In the genomic region with DNA sequence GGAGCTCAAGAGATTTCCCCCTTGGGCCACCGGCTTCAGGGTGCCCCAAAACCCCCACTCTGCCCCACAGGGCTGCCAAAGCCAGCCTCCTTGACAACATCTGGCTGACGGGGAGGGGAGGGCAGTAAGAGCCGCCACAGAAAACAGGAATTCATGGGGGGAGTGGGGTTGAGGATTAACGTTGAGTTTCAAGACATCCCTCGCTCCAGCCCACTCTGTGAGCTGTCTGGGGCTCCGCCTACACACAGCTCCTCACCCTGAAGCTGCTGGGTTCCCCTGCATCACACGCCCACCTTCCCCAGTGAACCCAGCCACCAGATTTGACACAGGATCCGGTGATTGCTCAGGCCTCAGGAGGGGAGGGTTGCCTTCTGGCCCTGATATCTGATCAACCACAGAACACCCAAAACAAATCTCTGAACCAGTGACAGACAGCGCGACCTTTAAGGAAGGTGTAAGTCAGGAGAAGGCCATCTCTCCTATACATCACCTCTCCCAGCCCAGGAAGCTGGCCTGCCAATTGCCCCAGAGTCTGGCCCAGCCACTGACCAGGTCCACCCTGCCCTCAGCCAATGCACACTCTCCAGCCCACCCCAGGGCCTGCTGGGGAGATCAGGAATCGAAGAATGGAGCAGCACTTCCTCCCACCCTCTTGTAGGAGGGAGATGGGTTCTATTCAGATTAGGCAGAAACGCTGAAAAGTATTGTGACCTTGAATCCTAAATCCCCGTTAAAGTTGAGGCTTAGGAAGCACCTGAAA, we compare ENCODE assay signal across 8 cellular contexts.
DNase-seq lines count a peak whose midpoint lies in the region; ATAC-seq, FAIRE-seq and TF ChIP-seq lines count a peak whose summit lies in the region.

No MANE protein-coding gene starts in this region.

- peak; percentile 67 for DNase-seq in GM06990 (ENCODE audit: extremely low read depth, insufficient read length)
- peak; percentile 85 for DNase-seq in NCI-H2171 (lab: John Stamatoyannopoulos, UW)
- no peak for DNase-seq in hepatocyte (ENCODE audit: low spot score)
- no peak for DNase-seq in tibial nerve (ENCODE audit: low spot score in 2 of 2)
- DNase-seq in dorsolateral prefrontal cortex, result no peak
- DNase-seq in frontal cortex (ENCODE audit: low spot score in 2 of 2), result no peak
- DNase-seq in osteoblast (ENCODE audit: insufficient read length, low spot score, missing footprints), result no peak

- no peaks in the 10 kb centered on the region for H3K9me2 ChIP-seq in hepatocyte (replicated peaks; ENCODE audit: insufficient read depth)

- H3K27me3 ChIP-seq in GM06990 (replicated peaks; ENCODE audit: control insufficient read depth, insufficient read depth, low read length), result no peaks in the 10 kb centered on the region
- H3K27me3 ChIP-seq in hepatocyte, result no peaks in the 10 kb centered on the region
- no peaks in the 10 kb centered on the region for H3K27me3 ChIP-seq in tibial nerve
- H3K27me3 ChIP-seq in dorsolateral prefrontal cortex, result no peaks in the 10 kb centered on the region
- H3K27me3 ChIP-seq in osteoblast (ENCODE audit: insufficient read depth, low read length), result no peaks in the 10 kb centered on the region

- peaks cover 8% of the 10 kb centered on the region for H3K36me3 ChIP-seq in GM06990 (ENCODE audit: control insufficient read depth, insufficient read depth, low read length)
- no peaks in the 10 kb centered on the region for H3K36me3 ChIP-seq in hepatocyte (replicated peaks; ENCODE audit: insufficient read depth, low read depth)
- peaks cover 0 to 26% (median 0%) of the 10 kb centered on the region in 3 donors for H3K36me3 ChIP-seq in tibial nerve
- no peaks in the 10 kb centered on the region for H3K36me3 ChIP-seq in osteoblast (ENCODE audit: insufficient read depth, low read length)

- TF ChIP-seq CTCF in GM06990 (IDR thresholded peaks at IDR 0.05; ENCODE audit: insufficient read depth, low read length, poor library complexity, severe bottlenecking) (no peak), hepatocyte (IDR thresholded peaks at IDR 0.05; ENCODE audit: poor library complexity) (no peak), tibial nerve (IDR thresholded peaks at IDR 0.05) (no peak), dorsolateral prefrontal cortex (IDR thresholded peaks at IDR 0.05 in 54 of 56, conservative IDR thresholded peaks at IDR 0.05 in 2 of 56; ENCODE audit: low read depth in 1 of 56, partially characterized antibody in 56 of 56) (no peak), osteoblast (IDR thresholded peaks at IDR 0.05; ENCODE audit: extremely low read depth, low read depth, low read length) (no peak)

- H3K4me1 ChIP-seq in hepatocyte (ENCODE audit: insufficient read depth) (peaks cover 44% of the 10 kb centered on the region), tibial nerve (peaks cover 0 to 43% (median 27%) of the 10 kb centered on the region in 4 donors), osteoblast (ENCODE audit: insufficient read depth, low read length) (peaks cover 68% of the 10 kb centered on the region)

- H3K27ac ChIP-seq in hepatocyte (peak overlapping the region; percentile 75), tibial nerve (peak overlapping the region in 3 of 4 donors; percentile 14 to 45 (median 16)), dorsolateral prefrontal cortex (no peak overlapping the region), osteoblast (ENCODE audit: low read depth, low read length) (no peak overlapping the region)

- FAIRE-seq in frontal cortex (lab: Jason Lieb, UNC), result no peak

- H3K4me3 ChIP-seq in GM06990 (replicated peaks; ENCODE audit: low read depth, low read length) (no peak overlapping the region), hepatocyte (no peak overlapping the region), tibial nerve (no peak overlapping the region), dorsolateral prefrontal cortex (no peak overlapping the region), osteoblast (ENCODE audit: insufficient read depth, low read length) (no peak overlapping the region)

- intact Hi-C loops in dorsolateral prefrontal cortex (cut with DNase I), result no loop called here

- H3K9me3 ChIP-seq in hepatocyte (ENCODE audit: low read depth) (no peaks in the 10 kb centered on the region), tibial nerve (no peaks in the 10 kb centered on the region), osteoblast (ENCODE audit: low read depth, low read length) (no peaks in the 10 kb centered on the region)

- H3K4me2 ChIP-seq in hepatocyte (no peak overlapping the region), osteoblast (ENCODE audit: insufficient read depth, low read length) (no peak overlapping the region)

- H4K20me1 ChIP-seq in hepatocyte (ENCODE audit: insufficient read depth, poor library complexity, severe bottlenecking) (no peaks in the 10 kb centered on the region), osteoblast (ENCODE audit: insufficient read depth, low read length) (no peaks in the 10 kb centered on the region)

- WGBS in hepatocyte (ENCODE audit: low lambda C conversion rate, missing lambda C conversion rate), result 62% methylated on average over 13 of the region's 13 CpGs
- 77 to 78% methylated on average over 11 to 13 of the region's 13 CpGs for WGBS in tibial nerve, 2 donors

- no peak overlapping the region for H2AFZ ChIP-seq in hepatocyte
- H2AFZ ChIP-seq in osteoblast (ENCODE audit: low read length), result no peak overlapping the region

- peak; percentile 65 for ATAC-seq in GM21529 (IDR thresholded peaks at IDR 0.05; ENCODE audit: unreplicated experiment)

- no peak for TF ChIP-seq EP300 in tibial nerve (IDR thresholded peaks at IDR 0.05)

- H3K79me2 ChIP-seq in hepatocyte (no peaks in the 10 kb centered on the region), osteoblast (ENCODE audit: insufficient read depth, low read length) (no peaks in the 10 kb centered on the region)

- TF ChIP-seq POLR2A in tibial nerve (IDR thresholded peaks at IDR 0.05), result no peak

Comparison
In these comparisons a context has a peak if more than half of its experiments do, and no peak if none do; other contexts are left out.
1. DNase-seq: peak in GM06990 (single experiment) and NCI-H2171 (single experiment); none in hepatocyte (single experiment), tibial nerve (0 of 2), dorsolateral prefrontal cortex (0 of 10), frontal cortex (0 of 2) and osteoblast (single experiment).
2. H3K27ac ChIP-seq: peak in hepatocyte (single experiment) and tibial nerve (3 of 4); none in dorsolateral prefrontal cortex (0 of 59) and osteoblast (single experiment).